8 cellular contexts compared by ENCODE assay signal in the genomic region with DNA sequence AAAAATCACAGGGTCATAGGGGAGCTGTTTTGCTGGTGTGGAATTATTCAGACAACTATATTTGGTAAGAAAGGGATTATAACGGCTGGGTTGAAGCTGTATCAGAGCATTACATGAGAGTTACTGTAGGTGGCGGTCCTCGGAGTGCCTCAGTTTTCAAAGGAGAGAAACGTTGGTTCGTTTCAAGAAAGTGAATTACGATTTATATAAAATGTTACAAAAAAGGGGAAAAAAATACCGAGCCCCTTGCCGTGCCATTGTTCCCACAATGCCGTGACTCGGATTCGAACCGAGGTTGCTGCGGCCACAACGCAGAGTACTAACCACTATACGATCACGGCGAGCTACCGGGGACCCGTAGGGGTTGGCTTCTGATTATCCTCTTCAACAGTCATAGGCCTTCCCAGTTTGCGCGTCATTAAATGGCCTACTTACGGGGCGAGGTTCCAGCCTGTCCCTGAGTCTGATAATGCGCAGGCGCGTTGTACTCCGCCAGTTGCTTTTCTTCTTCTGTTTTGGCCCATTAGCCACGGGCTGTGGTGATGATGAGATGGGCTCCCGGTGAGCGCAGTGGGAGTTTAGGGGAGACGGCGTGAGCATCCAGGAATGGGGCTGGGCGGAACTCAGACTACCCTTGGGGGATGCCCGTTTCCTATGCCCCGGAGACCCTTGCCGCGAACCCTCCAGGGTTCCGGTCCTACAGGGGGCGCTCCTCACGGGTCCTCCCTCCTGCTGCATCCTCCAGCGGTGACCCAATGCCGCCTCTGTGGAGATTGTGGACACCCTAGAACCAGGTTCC. TPM values are rescaled to one million over a fixed set of nuclear protein-coding genes. Genes with fewer than 3 reads are reported as not detected.
A peak's percentile ranks its signal among the peaks of the same experiment; 100 is the strongest.
DNase-seq lines count a peak whose midpoint lies in the region; ATAC-seq and TF ChIP-seq lines count a peak whose summit lies in the region.

No MANE protein-coding gene starts in this region.

- H3K9ac ChIP-seq in liver (ENCODE audit: low read depth in 1 of 2, low read length in 2 of 2), result peak overlapping the region; percentile 18 to 78

- H3K4me3 ChIP-seq in BE2C (ENCODE audit: low read depth, low read length) (peak overlapping the region; percentile 84), liver (ENCODE audit: low read depth in 1 of 3, low read length in 3 of 3) (peak overlapping the region; percentile 64 to 91 (median 73))

- H3K27me3 ChIP-seq in BE2C (no peaks in the 10 kb centered on the region), liver (ENCODE audit: control insufficient read depth in 4 of 4, insufficient read depth in 4 of 4, low read length in 3 of 4) (no peaks in the 10 kb centered on the region)

- H3K9me3 ChIP-seq in BE2C (no peaks in the 10 kb centered on the region), liver (ENCODE audit: control insufficient read depth in 4 of 4, low read length in 3 of 4) (no peaks in the 10 kb centered on the region)

- TF ChIP-seq CTCF in BE2C (IDR thresholded peaks at IDR 0.05; ENCODE audit: low read depth, low read length) (peak; percentile 84), liver (IDR thresholded peaks at IDR 0.05; ENCODE audit: low read depth, low read length, missing input control) (peak; percentile 49)

- peak; percentile 88 for DNase-seq in BE2C
- DNase-seq in NCI-H524 (lab: John Stamatoyannopoulos, UW), result peak; percentile 96 to 97
- peak; percentile 94 for DNase-seq in activated CD4-positive, alpha-beta T cell treated with anti-CD3 and anti-CD28 coated beads for 48 hours
- DNase-seq in dedifferentiated amniotic fluid mesenchymal stem cell (ENCODE audit: extremely low spot score), result peak; percentile 94
- DNase-seq in stimulated activated CD4-positive, alpha-beta T cell treated with anti-CD3 and anti-CD28 coated beads, Interleukin-4, amount 100 ng/mL, for 1 hour, result peak; percentile 85

- H3K36me3 ChIP-seq in BE2C (no peaks in the 10 kb centered on the region), liver (ENCODE audit: control insufficient read depth in 4 of 4, insufficient read depth in 3 of 4, low read depth in 1 of 4, low read length in 3 of 4) (no peaks in the 10 kb centered on the region)

- ATAC-seq in GM19043 (IDR thresholded peaks at IDR 0.05; ENCODE audit: low read depth, unreplicated experiment), result peak; percentile 52
- peak; percentile 69 for ATAC-seq in HG03354 (IDR thresholded peaks at IDR 0.05; ENCODE audit: poor library complexity, severe bottlenecking, unreplicated experiment)

- H3K27ac ChIP-seq in liver (ENCODE audit: low read depth in 1 of 2, low read length in 2 of 2), result peak overlapping the region; percentile 97 to 98

- H3K4me1 ChIP-seq in BE2C (no peaks in the 10 kb centered on the region), liver (ENCODE audit: control insufficient read depth in 4 of 4, insufficient read depth in 4 of 4, low read length in 3 of 4) (peaks cover 2 to 23% (median 15%) of the 10 kb centered on the region in 4 donors)

- TF ChIP-seq RAD21 in liver (IDR thresholded peaks at IDR 0.05), result peak; percentile 9 to 49

- under 1% methylated on average over 42 of the region's 42 CpGs for WGBS in liver

TF ChIP-seq in liver, 16 proteins besides CTCF, POLR2A, EP300 and RAD21:
- peak; percentile 72 for TF ChIP-seq TAF1 (conservative IDR thresholded peaks at IDR 0.05)
- peak in 1 of 2 donors; percentile 65 for TF ChIP-seq RXRA (IDR thresholded peaks at IDR 0.05)
- no peak for TF ChIP-seq FOXA2 (IDR thresholded peaks at IDR 0.05)
- TF ChIP-seq ZBTB33 (IDR thresholded peaks at IDR 0.05), result peak; percentile 86
- TF ChIP-seq JUND (IDR thresholded peaks at IDR 0.05), result peak in 1 of 2 donors; percentile 73
- TF ChIP-seq MAX (IDR thresholded peaks at IDR 0.05), result peak; percentile 70
- no peak for TF ChIP-seq FOXA1 (IDR thresholded peaks at IDR 0.05)
- TF ChIP-seq GABPA (IDR thresholded peaks at IDR 0.05 in 1 of 2, conservative IDR thresholded peaks at IDR 0.05 in 1 of 2), result peak in 1 of 2 donors; percentile 13
- no peak for TF ChIP-seq HNF4G (IDR thresholded peaks at IDR 0.05)
- TF ChIP-seq, protein P1, sequence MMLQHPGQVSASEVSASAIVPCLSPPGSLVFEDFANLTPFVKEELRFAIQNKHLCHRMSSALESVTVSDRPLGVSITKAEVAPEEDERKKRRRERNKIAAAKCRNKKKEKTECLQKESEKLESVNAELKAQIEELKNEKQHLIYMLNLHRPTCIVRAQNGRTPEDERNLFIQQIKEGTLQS (IDR thresholded peaks at IDR 0.05), result peak; percentile 100
- TF ChIP-seq EGR1 (IDR thresholded peaks at IDR 0.05; ENCODE audit: low read depth in 2 of 2), result no peak
- TF ChIP-seq HNF4A (conservative IDR thresholded peaks at IDR 0.05), result peak; percentile 29 to 42
- peak; percentile 92 for TF ChIP-seq YY1 (IDR thresholded peaks at IDR 0.05)
- TF ChIP-seq NR2F2 (IDR thresholded peaks at IDR 0.05), result peak; percentile 17
- peak; percentile 57 for TF ChIP-seq SP1 (IDR thresholded peaks at IDR 0.05)
- TF ChIP-seq, protein P2, sequence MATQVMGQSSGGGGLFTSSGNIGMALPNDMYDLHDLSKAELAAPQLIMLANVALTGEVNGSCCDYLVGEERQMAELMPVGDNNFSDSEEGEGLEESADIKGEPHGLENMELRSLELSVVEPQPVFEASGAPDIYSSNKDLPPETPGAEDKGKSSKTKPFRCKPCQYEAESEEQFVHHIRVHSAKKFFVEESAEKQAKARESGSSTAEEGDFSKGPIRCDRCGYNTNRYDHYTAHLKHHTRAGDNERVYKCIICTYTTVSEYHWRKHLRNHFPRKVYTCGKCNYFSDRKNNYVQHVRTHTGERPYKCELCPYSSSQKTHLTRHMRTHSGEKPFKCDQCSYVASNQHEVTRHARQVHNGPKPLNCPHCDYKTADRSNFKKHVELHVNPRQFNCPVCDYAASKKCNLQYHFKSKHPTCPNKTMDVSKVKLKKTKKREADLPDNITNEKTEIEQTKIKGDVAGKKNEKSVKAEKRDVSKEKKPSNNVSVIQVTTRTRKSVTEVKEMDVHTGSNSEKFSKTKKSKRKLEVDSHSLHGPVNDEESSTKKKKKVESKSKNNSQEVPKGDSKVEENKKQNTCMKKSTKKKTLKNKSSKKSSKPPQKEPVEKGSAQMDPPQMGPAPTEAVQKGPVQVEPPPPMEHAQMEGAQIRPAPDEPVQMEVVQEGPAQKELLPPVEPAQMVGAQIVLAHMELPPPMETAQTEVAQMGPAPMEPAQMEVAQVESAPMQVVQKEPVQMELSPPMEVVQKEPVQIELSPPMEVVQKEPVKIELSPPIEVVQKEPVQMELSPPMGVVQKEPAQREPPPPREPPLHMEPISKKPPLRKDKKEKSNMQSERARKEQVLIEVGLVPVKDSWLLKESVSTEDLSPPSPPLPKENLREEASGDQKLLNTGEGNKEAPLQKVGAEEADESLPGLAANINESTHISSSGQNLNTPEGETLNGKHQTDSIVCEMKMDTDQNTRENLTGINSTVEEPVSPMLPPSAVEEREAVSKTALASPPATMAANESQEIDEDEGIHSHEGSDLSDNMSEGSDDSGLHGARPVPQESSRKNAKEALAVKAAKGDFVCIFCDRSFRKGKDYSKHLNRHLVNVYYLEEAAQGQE (IDR thresholded peaks at IDR 0.05), result no peak

RNA-seq across cellular contexts. Expression of gene SHF, which starts 10.8 kb away (rescaled TPM):
- 106 TPM for polyA plus RNA-seq in BE2C (2012; ENCODE audit: insufficient read depth, insufficient read length, low read depth)
- 10 to 100 TPM in 1 of 2 donors, 1 to 10 TPM in 1; 5.0 to 15.2 TPM for total RNA-seq in liver
- 10 to 100 TPM in 1 of 2 donors, 1 to 10 TPM in 1; 4.7 to 15.7 TPM for polyA plus RNA-seq in liver

RNA-seq across cellular contexts. Expression of gene SLC28A2, which starts 53.5 kb away (rescaled TPM):
- polyA plus RNA-seq in BE2C (2012; ENCODE audit: insufficient read depth, insufficient read length, low read depth), result not detected
- total RNA-seq in liver, result under 1 TPM; under 0.01 to 0.19 TPM
- polyA plus RNA-seq in liver, result under 1 TPM in 1 of 2 donors, not detected in 1; 0.02 TPM

Comparison
In these comparisons a context has a peak if more than half of its experiments do, and no peak if none do; other contexts are left out.
1. Peak in every context shown above with its lines: DNase-seq, ATAC-seq, H3K4me3 ChIP-seq and H3K27ac ChIP-seq.